In the genomic region with DNA sequence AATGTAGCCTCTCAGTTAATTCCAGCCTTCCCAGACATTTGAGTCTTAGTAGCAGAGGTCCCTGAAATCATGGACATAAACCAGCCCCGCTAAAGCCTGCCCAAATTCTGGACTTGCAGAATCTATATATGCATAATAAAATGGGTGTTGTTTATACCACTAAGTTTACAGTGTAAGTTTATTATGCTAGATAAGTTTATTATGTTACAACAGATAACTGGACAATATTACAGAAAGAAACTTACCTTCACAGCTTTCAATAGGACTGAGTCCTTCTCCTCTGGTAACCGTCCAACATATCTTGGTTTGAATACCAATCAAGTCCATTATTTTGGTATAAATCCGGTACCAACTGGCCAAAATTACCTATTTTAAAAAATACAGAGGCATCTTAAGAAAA, we compare ENCODE assay signal across 21 cellular contexts.
"Had no signal": no experiment of that assay in that cellular context is flagged by ENCODE, and none has a peak within 500 bp of the region (broad histone marks: within the 10 kb centered on the region; RNA-seq: fewer than 3 reads in every experiment).

No MANE protein-coding gene starts in this region.

- ATAC-seq: foreskin keratinocyte, gastroesophageal sphincter, heart left ventricle, left lung, left ventricle myocardium superior, lower lobe of right lung had no signal

- H3K4me3 ChIP-seq: coronary artery, dorsolateral prefrontal cortex, esophagus muscularis mucosa, gastroesophageal sphincter, heart left ventricle, hepatocyte, left lung, lower lobe of right lung had no signal

- H3K27ac ChIP-seq: coronary artery, dorsolateral prefrontal cortex, esophagus muscularis mucosa, foreskin keratinocyte, gastroesophageal sphincter, heart left ventricle, hepatocyte, left lung, lower lobe of right lung had no signal

- H3K27ac Mint-ChIP-seq: immature natural killer cell, naive B cell had no signal

- H3K9me3 Mint-ChIP-seq: immature natural killer cell, naive B cell had no signal

- H3K4me3 Mint-ChIP-seq: immature natural killer cell, naive B cell had no signal

- DNase-seq: dermis blood vessel endothelial cell; dorsolateral prefrontal cortex; effector CD4-positive, alpha-beta T cell; effector memory CD4-positive, alpha-beta T cell; foreskin keratinocyte; heart left ventricle; hypothalamus; immature natural killer cell; islet precursor cell; kidney; kidney glomerular epithelial cell; left lung; left ventricle myocardium superior; lower lobe of right lung; mesenchymal stem cell; midbrain; naive B cell had no signal

- H3K9me3 ChIP-seq: esophagus muscularis mucosa, gastroesophageal sphincter, heart left ventricle, left lung, lower lobe of right lung had no signal

- H3K27me3 Mint-ChIP-seq: naive B cell had no signal

- H3K4me1 ChIP-seq: esophagus muscularis mucosa, foreskin keratinocyte, gastroesophageal sphincter, left lung, lower lobe of right lung had no signal

- H3K27me3 ChIP-seq: dorsolateral prefrontal cortex, esophagus muscularis mucosa, foreskin keratinocyte, gastroesophageal sphincter, heart left ventricle, hepatocyte, left lung had no signal
